In the genomic region with DNA sequence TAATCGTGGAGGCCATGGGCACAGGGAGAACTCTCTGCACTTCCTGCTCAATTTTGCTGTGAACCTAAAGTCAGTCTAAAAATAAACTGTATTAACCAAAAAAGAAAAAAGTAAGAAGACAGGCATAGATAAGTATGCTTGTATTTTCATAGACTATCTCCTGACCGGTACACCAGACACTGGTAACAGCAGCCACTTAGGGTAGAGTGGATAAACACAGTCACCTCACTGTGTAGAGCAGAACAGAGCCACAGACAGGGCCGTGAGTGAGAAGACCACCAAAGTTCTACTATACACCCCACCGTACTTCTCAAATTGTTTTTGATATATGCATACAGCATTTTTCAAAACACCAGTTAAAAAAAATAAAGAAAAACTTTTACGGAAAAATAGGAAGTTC, we compare ENCODE assay signal across 1 cellular context.
TF ChIP-seq lines count a peak whose summit lies in the region.

No MANE protein-coding gene starts in this region.

TF ChIP-seq in IMR-90, 13 proteins besides CTCF, POLR2A, EP300 and RAD21:
- no peak for TF ChIP-seq RCOR1 (IDR thresholded peaks at IDR 0.05; ENCODE audit: insufficient replicate concordance, low read length)
- no peak for TF ChIP-seq MAFK (IDR thresholded peaks at IDR 0.05; ENCODE audit: low read depth, low read length)
- TF ChIP-seq RFX5 (IDR thresholded peaks at IDR 0.05; ENCODE audit: low read depth, low read length): no peak
- TF ChIP-seq MAZ (IDR thresholded peaks at IDR 0.05; ENCODE audit: borderline replicate concordance, low read depth, low read length): no peak
- no peak for TF ChIP-seq NFE2L2 (IDR thresholded peaks at IDR 0.05; ENCODE audit: low read depth, low read length)
- no peak for TF ChIP-seq CHD1 (IDR thresholded peaks at IDR 0.05; ENCODE audit: low read depth, low read length)
- TF ChIP-seq BHLHE40 (IDR thresholded peaks at IDR 0.05; ENCODE audit: low read depth, low read length): no peak
- TF ChIP-seq CEBPB (IDR thresholded peaks at IDR 0.05; ENCODE audit: low read depth, low read length): no peak
- TF ChIP-seq, protein P1, sequence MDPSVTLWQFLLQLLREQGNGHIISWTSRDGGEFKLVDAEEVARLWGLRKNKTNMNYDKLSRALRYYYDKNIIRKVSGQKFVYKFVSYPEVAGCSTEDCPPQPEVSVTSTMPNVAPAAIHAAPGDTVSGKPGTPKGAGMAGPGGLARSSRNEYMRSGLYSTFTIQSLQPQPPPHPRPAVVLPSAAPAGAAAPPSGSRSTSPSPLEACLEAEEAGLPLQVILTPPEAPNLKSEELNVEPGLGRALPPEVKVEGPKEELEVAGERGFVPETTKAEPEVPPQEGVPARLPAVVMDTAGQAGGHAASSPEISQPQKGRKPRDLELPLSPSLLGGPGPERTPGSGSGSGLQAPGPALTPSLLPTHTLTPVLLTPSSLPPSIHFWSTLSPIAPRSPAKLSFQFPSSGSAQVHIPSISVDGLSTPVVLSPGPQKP (IDR thresholded peaks at IDR 0.05; ENCODE audit: borderline replicate concordance, low read depth, low read length): no peak
